In genomic region chr5:141618804-141619554, GRCh38 we compare ENCODE assay signal across 1 cellular context.
TF ChIP-seq lines count a peak whose summit lies in the region.

TSS of gene DIAPH1 (minus strand) at chr5:141619000. CDS start at chr5:141618914, 86 bp downstream.

TF ChIP-seq in SK-N-SH, 30 proteins besides CTCF, POLR2A, EP300 and RAD21 (continued from another document):
- no peak; the same call in 1 of the 2 replicates for TF ChIP-seq RFX5 (IDR thresholded peaks at IDR 0.05; ENCODE audit: low read length)
- TF ChIP-seq RCOR1 (IDR thresholded peaks at IDR 0.05; ENCODE audit: low read length) = peak; percentile 37; the same call in 1 of the 2 replicates
- no peak for TF ChIP-seq GATA2 (CRISPR knock-in tag; IDR thresholded peaks at IDR 0.05)
- peak; percentile 100 for TF ChIP-seq MXI1 (IDR thresholded peaks at IDR 0.05; ENCODE audit: low read depth, low read length)
- peak; percentile 98 for TF ChIP-seq MAX (IDR thresholded peaks at IDR 0.05; ENCODE audit: low read depth)
- no peak; the same call in 1 of the 2 replicates for TF ChIP-seq JUND (IDR thresholded peaks at IDR 0.05)
- no peak; the same call in 1 of the 2 replicates for TF ChIP-seq NFIC (IDR thresholded peaks at IDR 0.05; ENCODE audit: borderline replicate concordance)
- peak; percentile 99 for TF ChIP-seq ELF1 (IDR thresholded peaks at IDR 0.05)
- TF ChIP-seq TCF12 (IDR thresholded peaks at IDR 0.05) = peak; percentile 12; the same call in 1 of the 2 replicates
- TF ChIP-seq RXRA (IDR thresholded peaks at IDR 0.05; ENCODE audit: borderline replicate concordance, low read depth) = no peak
- no peak for TF ChIP-seq FOXM1 (IDR thresholded peaks at IDR 0.05; ENCODE audit: low read depth)
- TF ChIP-seq IRF3 (IDR thresholded peaks at IDR 0.05; ENCODE audit: low read depth, low read length) = no peak
- TF ChIP-seq YY1 (IDR thresholded peaks at IDR 0.05; ENCODE audit: low read depth) = peak; percentile 73
- peak; percentile 18; the same call in 1 of the 2 replicates for TF ChIP-seq POLR2AphosphoS5 (IDR thresholded peaks at IDR 0.05; ENCODE audit: low read depth, low read length)
- TF ChIP-seq CHD2 (IDR thresholded peaks at IDR 0.05; ENCODE audit: low read length, partially characterized antibody) = peak; percentile 93
- TF ChIP-seq SMC3 (IDR thresholded peaks at IDR 0.05; ENCODE audit: low read depth, low read length) = peak; percentile 95
- peak; percentile 99 for TF ChIP-seq SIN3A (IDR thresholded peaks at IDR 0.05; ENCODE audit: borderline replicate concordance, low read depth, low read length)
- no peak for TF ChIP-seq EZH2phosphoT487 (IDR thresholded peaks at IDR 0.05; ENCODE audit: borderline replicate concordance, low read depth)
- TF ChIP-seq USF1 (IDR thresholded peaks at IDR 0.05; ENCODE audit: borderline replicate concordance, low read depth) = peak; percentile 80
- TF ChIP-seq TAF1 (IDR thresholded peaks at IDR 0.05; ENCODE audit: borderline replicate concordance, low read depth, low read length) = 0 out of 2 replicates have a peak, but pooled peaks have one; percentile 43
- TF ChIP-seq MEF2A (IDR thresholded peaks at IDR 0.05; ENCODE audit: borderline replicate concordance, low read depth) = no peak
TF ChIP-seq in SK-N-SH: peak in this region for 16.
